ENCODE assay signal across 10 cellular contexts in genomic region chr6:17414395-17414794, GRCh38. TPM values are rescaled to one million over a fixed set of nuclear protein-coding genes. Genes with fewer than 3 reads are reported as not detected.
"Had no signal": no experiment of that assay in that cellular context is flagged by ENCODE, and none has a peak within 500 bp of the region (broad histone marks: within the 10 kb centered on the region; RNA-seq: fewer than 3 reads in every experiment).

No MANE protein-coding gene starts in this region.

RNA-seq across cellular contexts. Expression of gene CAP2, which starts 21.0 kb away (rescaled TPM):
- total RNA-seq: activated CD4-positive, alpha-beta memory T cell treated with anti-CD3 and anti-CD28 coated beads, Interleukin-2, amount 10 ng/mL, durations not matched to agents 7 days and 5 days; activated CD4-positive, alpha-beta T cell treated with anti-CD3 and anti-CD28 coated beads for 36 hours; activated CD4-positive, alpha-beta T cell treated with anti-CD3 and anti-CD28 coated beads, Interleukin-2, amount 10 ng/mL, durations not matched to agents 7 days and 5 days; activated CD8-positive, alpha-beta memory T cell treated with anti-CD3 and anti-CD28 coated beads, Interleukin-2, amount 10 ng/mL, durations not matched to agents 7 days and 5 days; activated CD8-positive, alpha-beta T cell treated with anti-CD3 and anti-CD28 coated beads, Interleukin-2, amount 10 ng/mL, durations not matched to agents 7 days and 5 days; activated naive CD8-positive, alpha-beta T cell treated with anti-CD3 and anti-CD28 coated beads, Interleukin-2, amount 10 ng/mL, durations not matched to agents 7 days and 5 days; activated T-helper 2 cell treated with anti-CD3 and anti-CD28 coated beads, Interferon-gamma antibody, Interleukin-2, Interleukin-4, amounts not matched to agents 10 μg/mL and 5 μg/mL and 100 μg/mL, durations not matched to agents 14 hours and 24 hours and 36 hours; T-helper 1 cell treated with Interleukin-12 subunit alpha and Interleukin-12 subunit beta and Interleukin-4 antibody, amounts not matched to agents 30 ng/mL and 1 ng/mL, for 36 hours; T-helper 17 cell; T-helper 2 cell treated with Interferon-gamma antibody and Interleukin-4, amounts not matched to agents 100 ng/mL and 5 ng/mL, for 36 hours had no signal
